Comparison of ENCODE assay signal across 1 cellular context in the genomic region with DNA sequence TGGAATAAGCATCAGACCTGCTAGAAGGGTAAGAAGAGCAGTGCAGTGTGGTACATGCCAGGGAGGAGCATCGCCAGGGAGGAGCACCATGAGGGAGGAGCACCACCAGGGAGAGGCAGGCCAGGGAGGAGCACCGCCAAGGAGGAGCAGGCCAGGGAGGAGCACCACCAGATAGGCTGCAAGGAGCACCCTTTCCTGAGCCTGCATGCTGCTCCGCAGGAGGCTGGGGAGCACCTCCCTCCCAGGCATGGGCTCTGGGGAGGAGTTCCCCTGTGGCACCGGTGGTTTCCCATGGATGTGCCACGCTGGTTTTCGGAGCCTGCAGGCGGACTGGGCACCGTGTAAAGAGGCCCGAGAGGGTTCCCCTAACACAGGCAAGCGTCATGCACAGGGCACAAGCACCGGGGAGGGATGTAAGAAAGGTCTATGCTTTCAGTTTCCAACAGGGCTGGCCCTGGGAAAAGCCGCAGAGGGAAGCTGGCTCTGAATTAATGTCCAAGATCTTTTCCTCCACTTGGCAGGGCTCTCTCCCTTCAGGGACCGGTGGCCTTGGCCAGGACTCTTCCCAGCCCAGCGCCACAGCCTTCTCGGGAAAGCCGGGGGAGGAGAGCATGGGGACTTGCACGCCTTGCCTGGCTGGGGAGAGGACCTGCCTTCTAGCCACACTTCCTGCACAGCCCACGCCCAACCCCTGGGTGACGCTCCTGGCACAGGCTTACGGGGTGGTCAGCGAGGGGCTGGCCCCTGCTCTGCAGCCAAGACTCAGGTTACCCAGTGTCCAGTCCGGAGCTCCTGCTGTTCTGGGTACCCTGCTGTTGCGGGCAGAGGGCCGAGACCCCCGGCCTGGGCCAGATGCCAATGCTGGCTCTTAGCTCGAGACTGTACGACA.
TF ChIP-seq lines count a peak whose summit lies in the region.

No MANE protein-coding gene starts in this region.

TF ChIP-seq in GM12878, 131 proteins besides CTCF, POLR2A, EP300 and RAD21:
- TF ChIP-seq EZH2 (IDR thresholded peaks at IDR 0.05; ENCODE audit: borderline replicate concordance, control insufficient read depth, low read depth, low read length), result no peak
- peak; percentile 96; the same call in 1 of the 2 replicates for TF ChIP-seq NFXL1 (IDR thresholded peaks at IDR 0.05; ENCODE audit: borderline replicate concordance)
TF ChIP-seq in GM12878: peak in this region for 1.
